Comparison of ENCODE assay signal across 8 cellular contexts in the genomic region with DNA sequence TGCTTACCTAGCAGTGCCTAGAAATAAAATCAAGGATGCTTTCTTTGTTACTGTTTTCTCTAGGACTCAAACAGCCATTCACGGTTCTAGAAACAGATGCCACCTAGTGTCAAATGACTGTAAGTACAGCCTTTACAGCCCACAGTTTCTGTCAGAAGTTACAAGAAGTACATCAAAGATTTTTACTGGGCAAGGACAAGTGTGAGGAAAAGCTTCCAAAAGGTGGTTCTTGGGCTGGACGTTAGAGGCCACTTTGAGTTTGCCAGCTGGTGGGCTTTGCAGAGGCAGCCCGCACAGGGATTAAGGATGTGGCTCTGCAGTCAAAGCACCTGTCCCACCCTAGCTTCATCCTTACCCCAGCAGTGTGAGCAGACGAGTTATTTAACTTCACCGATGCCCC. TPM values are rescaled to one million over a fixed set of nuclear protein-coding genes. Genes with fewer than 3 reads are reported as not detected.
DNase-seq lines count a peak whose midpoint lies in the region; TF ChIP-seq lines count a peak whose summit lies in the region.

No MANE protein-coding gene starts in this region.

- peaks cover 20% of the 10 kb centered on the region for H3K4me1 Mint-ChIP-seq in endodermal cell

- H3K36me3 ChIP-seq in SJCRH30 (no peaks in the 10 kb centered on the region), endodermal cell (ENCODE audit: control insufficient read depth, insufficient read depth, low read length) (no peaks in the 10 kb centered on the region)

- no peaks in the 10 kb centered on the region for H3K9me3 ChIP-seq in SJCRH30 (replicated peaks)
- H3K9me3 ChIP-seq in endodermal cell (ENCODE audit: control insufficient read depth, low read length), result no peaks in the 10 kb centered on the region

- peaks cover 3% of the 10 kb centered on the region for H3K36me3 Mint-ChIP-seq in endodermal cell (ENCODE audit: low read depth)

- no peak overlapping the region for H3K4me3 ChIP-seq in SJCRH30
- no peak overlapping the region for H3K4me3 ChIP-seq in endodermal cell (ENCODE audit: low read length)

- H3K27me3 ChIP-seq in SJCRH30 (no peaks in the 10 kb centered on the region), endodermal cell (ENCODE audit: control insufficient read depth, insufficient read depth, low read length, poor library complexity, severe bottlenecking) (no peaks in the 10 kb centered on the region)

- H3K4me1 ChIP-seq in SJCRH30, result peaks cover 11% of the 10 kb centered on the region
- peaks cover 5% of the 10 kb centered on the region for H3K4me1 ChIP-seq in endodermal cell (ENCODE audit: control insufficient read depth, insufficient read depth, low read length)

- H3K27me3 Mint-ChIP-seq in endodermal cell (ENCODE audit: insufficient read depth), result no peaks in the 10 kb centered on the region

- TF ChIP-seq CTCF in endodermal cell (conservative IDR thresholded peaks at IDR 0.05), result peak; percentile 87

- H3K27ac Mint-ChIP-seq in endodermal cell, result no peak overlapping the region

- no peak overlapping the region for H3K9ac ChIP-seq in endodermal cell (ENCODE audit: extremely low read depth, low read length, poor library complexity, severe bottlenecking)

- peak; percentile 26 for DNase-seq in activated T-cell treated with anti-CD3 and anti-CD28 coated beads, Interleukin-2, amount 50 U/mL, for 1 hour
- DNase-seq in activated T-cell treated with anti-CD3 and anti-CD28 coated beads for 4 hours, result no peak
- DNase-seq in NAMALWA (ENCODE audit: low spot score), result peak; percentile 82
- DNase-seq in SJCRH30, result peak; percentile 5 to 73
- peak; percentile 65 for DNase-seq in endodermal cell
- DNase-seq in middle frontal gyrus (ENCODE audit: extremely low spot score, low spot score), result peak; percentile 53
- no peak for DNase-seq in GM19240 (ENCODE audit: insufficient read length, low spot score)
- DNase-seq in UCSD-AML1 (lab: John Stamatoyannopoulos, UW; ENCODE audit: unreplicated experiment), result no peak

- H3K4me3 Mint-ChIP-seq in endodermal cell, result no peak overlapping the region

- H3K27ac ChIP-seq in SJCRH30 (no peak overlapping the region), endodermal cell (ENCODE audit: low read depth, low read length) (no peak overlapping the region)

- 35 to 45% methylated on average over 5 of the region's 5 CpGs for WGBS in endodermal cell (ENCODE audit: insufficient coverage in 1 of 2, insufficient read length in 1 of 2), 2 experiments

- H3K9me3 Mint-ChIP-seq in endodermal cell, result no peaks in the 10 kb centered on the region

RNA-seq across cellular contexts. Expression of a gene that starts 6.9 kb away (rescaled TPM):
- total RNA-seq in SJCRH30 (2014; rRNA removed; shearing (Covaris generic)), result 26.6 and 31.4 TPM in 2 replicates
- total RNA-seq in endodermal cell, result 10 to 100 TPM; 53.3 to 62.3 TPM
- 55.3 TPM for polyA plus RNA-seq in endodermal cell (2013, experiment 1 of 2)
- polyA plus RNA-seq in endodermal cell (2013, experiment 2 of 2), result 52.0 TPM

Comparison
In these comparisons a context has a peak if more than half of its experiments do, and no peak if none do; other contexts are left out.
1. DNase-seq: peak in activated T-cell treated with anti-CD3 and anti-CD28 coated beads, Interleukin-2, amount 50 U/mL, for 1 hour (single experiment), NAMALWA (single experiment), SJCRH30 (2 of 2), endodermal cell (single experiment) and middle frontal gyrus (single experiment); none in activated T-cell treated with anti-CD3 and anti-CD28 coated beads for 4 hours (single experiment), GM19240 (single experiment) and UCSD-AML1 (single experiment).